Comparison of ENCODE assay signal across 8 cellular contexts in genomic region chr14:47539065-47539464, GRCh38.
DNase-seq lines count a peak whose midpoint lies in the region; ATAC-seq and TF ChIP-seq lines count a peak whose summit lies in the region.

No MANE protein-coding gene starts in this region.

- no peaks in the 10 kb centered on the region for H3K79me2 ChIP-seq in SU-DHL-6 (ENCODE audit: insufficient read depth, low read length)

- H3K4me3 ChIP-seq in SU-DHL-6 (ENCODE audit: insufficient read depth, low read length, poor library complexity, severe bottlenecking) = no peak overlapping the region
- H3K4me3 ChIP-seq in MG63 = no peak overlapping the region

- in situ Hi-C loops in Caki2 (cut with HindIII; ENCODE audit: low pct_unique_long_range_greater_than_20kb, low sequenced_read_pairs) = no loop called here

- peak overlapping the region; percentile 26 for H3K4me2 ChIP-seq in SU-DHL-6 (ENCODE audit: low read depth, low read length, poor library complexity, severe bottlenecking)

- H3K36me3 Mint-ChIP-seq in activated T-helper 1 cell treated with anti-CD3 and anti-CD28 coated beads, Interleukin-12 subunit alpha, Interleukin-12 subunit beta, Interleukin-2, Interleukin-4 antibody, amounts not matched to agents 30 ng/mL and 10 ng/mL and 1 ng/mL, durations not matched to agents 14 hours and 24 hours and 36 hours (ENCODE audit: low read depth) = no peaks in the 10 kb centered on the region

- peak; percentile 29 for DNase-seq in Caki2 (ENCODE audit: low read depth)
- DNase-seq in HT-29 (ENCODE audit: low spot score) = peak; percentile 17
- DNase-seq in kidney tubule cell (ENCODE audit: low spot score) = peak; percentile 41
- DNase-seq in MG63 = no peak
- no peak for DNase-seq in activated T-helper 1 cell treated with anti-CD3 and anti-CD28 coated beads, Interleukin-12 subunit alpha, Interleukin-12 subunit beta, Interleukin-2, Interleukin-4 antibody, amounts not matched to agents 30 ng/mL and 10 ng/mL and 1 ng/mL, durations not matched to agents 14 hours and 24 hours and 36 hours (ENCODE audit: low spot score)

- H3K27me3 ChIP-seq in SU-DHL-6 (ENCODE audit: low read length) (no peaks in the 10 kb centered on the region), MG63 (no peaks in the 10 kb centered on the region)

- H2AFZ ChIP-seq in SU-DHL-6 (ENCODE audit: low read depth, low read length, severe bottlenecking) = peak overlapping the region; percentile 81

- peak; percentile 37 for TF ChIP-seq CTCF in SU-DHL-6 (IDR thresholded peaks at IDR 0.05; ENCODE audit: insufficient read depth, low read length, poor library complexity, severe bottlenecking)

- no peaks in the 10 kb centered on the region for H3F3A ChIP-seq in SU-DHL-6 (ENCODE audit: insufficient read depth)

- H3K9ac ChIP-seq in SU-DHL-6 (ENCODE audit: low read length) = no peak overlapping the region

- no peak overlapping the region for H3K4me3 Mint-ChIP-seq in activated T-helper 1 cell treated with anti-CD3 and anti-CD28 coated beads, Interleukin-12 subunit alpha, Interleukin-12 subunit beta, Interleukin-2, Interleukin-4 antibody, amounts not matched to agents 30 ng/mL and 10 ng/mL and 1 ng/mL, durations not matched to agents 14 hours and 24 hours and 36 hours

- no peaks in the 10 kb centered on the region for H3K9me3 ChIP-seq in SU-DHL-6 (ENCODE audit: insufficient read depth, low read length)
- no peaks in the 10 kb centered on the region for H3K9me3 ChIP-seq in MG63

- intact Hi-C loops in activated T-helper 1 cell treated with anti-CD3 and anti-CD28 coated beads, Interleukin-12 subunit alpha, Interleukin-12 subunit beta, Interleukin-2, Interleukin-4 antibody, amounts not matched to agents 30 ng/mL and 10 ng/mL and 1 ng/mL, durations not matched to agents 14 hours and 24 hours and 36 hours (cut with micrococcal nuclease) = no loop called here

- H3K36me3 ChIP-seq in SU-DHL-6 (ENCODE audit: low read length) (no peaks in the 10 kb centered on the region), MG63 (no peaks in the 10 kb centered on the region)

- H3K9me3 Mint-ChIP-seq in activated T-helper 1 cell treated with anti-CD3 and anti-CD28 coated beads, Interleukin-12 subunit alpha, Interleukin-12 subunit beta, Interleukin-2, Interleukin-4 antibody, amounts not matched to agents 30 ng/mL and 10 ng/mL and 1 ng/mL, durations not matched to agents 14 hours and 24 hours and 36 hours = no peaks in the 10 kb centered on the region

- no peaks in the 10 kb centered on the region for H3K9me2 ChIP-seq in SU-DHL-6 (replicated peaks; ENCODE audit: insufficient read depth, low read length)

- no peak for ATAC-seq in HG02885 (IDR thresholded peaks at IDR 0.05; ENCODE audit: poor library complexity, unreplicated experiment)
- ATAC-seq in HG02678 (IDR thresholded peaks at IDR 0.05; ENCODE audit: unreplicated experiment) = no peak

- no peaks in the 10 kb centered on the region for H3K27me3 Mint-ChIP-seq in activated T-helper 1 cell treated with anti-CD3 and anti-CD28 coated beads, Interleukin-12 subunit alpha, Interleukin-12 subunit beta, Interleukin-2, Interleukin-4 antibody, amounts not matched to agents 30 ng/mL and 10 ng/mL and 1 ng/mL, durations not matched to agents 14 hours and 24 hours and 36 hours (ENCODE audit: insufficient read depth)

- H3K4me1 Mint-ChIP-seq in activated T-helper 1 cell treated with anti-CD3 and anti-CD28 coated beads, Interleukin-12 subunit alpha, Interleukin-12 subunit beta, Interleukin-2, Interleukin-4 antibody, amounts not matched to agents 30 ng/mL and 10 ng/mL and 1 ng/mL, durations not matched to agents 14 hours and 24 hours and 36 hours (ENCODE audit: low read depth) = no peaks in the 10 kb centered on the region

- H4K20me1 ChIP-seq in SU-DHL-6 (ENCODE audit: low read depth, low read length) = no peaks in the 10 kb centered on the region

- H3K27ac Mint-ChIP-seq in activated T-helper 1 cell treated with anti-CD3 and anti-CD28 coated beads, Interleukin-12 subunit alpha, Interleukin-12 subunit beta, Interleukin-2, Interleukin-4 antibody, amounts not matched to agents 30 ng/mL and 10 ng/mL and 1 ng/mL, durations not matched to agents 14 hours and 24 hours and 36 hours = no peak overlapping the region

- no peak overlapping the region for H3K27ac ChIP-seq in SU-DHL-6 (ENCODE audit: low read depth, low read length)

Comparison
In these comparisons a context has a peak if more than half of its experiments do, and no peak if none do; other contexts are left out.
1. DNase-seq: peak in Caki2 (single experiment), HT-29 (single experiment) and kidney tubule cell (single experiment); none in MG63 (single experiment) and activated T-helper 1 cell treated with anti-CD3 and anti-CD28 coated beads, Interleukin-12 subunit alpha, Interleukin-12 subunit beta, Interleukin-2, Interleukin-4 antibody, amounts not matched to agents 30 ng/mL and 10 ng/mL and 1 ng/mL, durations not matched to agents 14 hours and 24 hours and 36 hours (single experiment).